ENCODE assay signal across 8 cellular contexts in genomic region chr17:39926588-39927100, GRCh38. TPM values are rescaled to one million over a fixed set of nuclear protein-coding genes. Genes with fewer than 3 reads are reported as not detected.
DNase-seq lines count a peak whose midpoint lies in the region; ATAC-seq and TF ChIP-seq lines count a peak whose summit lies in the region.

No MANE protein-coding gene starts in this region.

- TF ChIP-seq EP300 in sigmoid colon (IDR thresholded peaks at IDR 0.05), result no peak

- H3K27me3 Mint-ChIP-seq in activated naive CD8-positive, alpha-beta T cell, result no peaks in the 10 kb centered on the region

- H3K36me3 ChIP-seq in DND-41 (ENCODE audit: insufficient read depth, low read length) (peaks cover 37% of the 10 kb centered on the region), sigmoid colon (peaks cover 18 to 25% (median 21%) of the 10 kb centered on the region in 4 donors)

- peak; percentile 4 for TF ChIP-seq CTCF in DND-41 (IDR thresholded peaks at IDR 0.05; ENCODE audit: borderline replicate concordance, extremely low read depth, low read length, poor library complexity, severe bottlenecking)
- TF ChIP-seq CTCF in sigmoid colon (IDR thresholded peaks at IDR 0.05), result no peak

- 1 to 3% methylated on average over 15 of the region's 15 CpGs for WGBS in sigmoid colon, 2 donors

- H3K27ac Mint-ChIP-seq in activated naive CD8-positive, alpha-beta T cell, result peak overlapping the region; percentile 98

- H3K4me3 ChIP-seq in DND-41 (ENCODE audit: low read depth in 1 of 2, low read length in 2 of 2) (peak overlapping the region; percentile 90 to 97), sigmoid colon (peak overlapping the region; percentile 54 to 93 (median 91))

- H3K4me3 Mint-ChIP-seq in activated naive CD8-positive, alpha-beta T cell, result peak overlapping the region; percentile 95

- H4K20me1 ChIP-seq in DND-41 (ENCODE audit: insufficient read depth, low read length), result peaks cover 44% of the 10 kb centered on the region

- intact Hi-C loops in left ventricle myocardium superior (cut with micrococcal nuclease), result no loop called here
- intact Hi-C loops in sigmoid colon (cut with DNase I), result loop anchor here (5.0 kb wide), 1 partner anchor 169 kb away; no protein-coding TSS in a partner anchor

- H3K4me1 ChIP-seq in DND-41 (ENCODE audit: insufficient read depth, low read length), result peaks cover 41% of the 10 kb centered on the region
- peaks cover 0 to 46% (median 33%) of the 10 kb centered on the region in 4 donors for H3K4me1 ChIP-seq in sigmoid colon

- peaks cover 62% of the 10 kb centered on the region for H3K4me1 Mint-ChIP-seq in activated naive CD8-positive, alpha-beta T cell (ENCODE audit: low read depth)

- H2AFZ ChIP-seq in DND-41 (ENCODE audit: low read depth, low read length), result peak overlapping the region; percentile 75

- H3K27ac ChIP-seq in DND-41 (ENCODE audit: low read length) (peak overlapping the region; percentile 87), sigmoid colon (peak overlapping the region; percentile 89 to 92 (median 90))

- H3K79me2 ChIP-seq in DND-41 (ENCODE audit: insufficient read depth, low read length), result peaks cover 50% of the 10 kb centered on the region

- DNase-seq in DND-41, result peak; percentile 85
- DNase-seq in left ventricle myocardium superior, result peak; percentile 54
- DNase-seq in sigmoid colon, result peak; percentile 75

- peak overlapping the region; percentile 97 for H3K4me2 ChIP-seq in DND-41 (ENCODE audit: insufficient read depth, low read length)

- H3K9me3 Mint-ChIP-seq in activated naive CD8-positive, alpha-beta T cell (ENCODE audit: low read depth), result no peaks in the 10 kb centered on the region

- H3K27me3 ChIP-seq in DND-41 (ENCODE audit: insufficient read depth, low read length, poor library complexity), result no peaks in the 10 kb centered on the region
- H3K27me3 ChIP-seq in sigmoid colon, result no peaks in the 10 kb centered on the region

- peaks cover 4% of the 10 kb centered on the region for H3K36me3 Mint-ChIP-seq in activated naive CD8-positive, alpha-beta T cell

- ATAC-seq in DND-41 (ENCODE audit: insufficient read depth, low read depth) (peak; percentile 46), HG02763 (IDR thresholded peaks at IDR 0.05; ENCODE audit: unreplicated experiment) (peak; percentile 9), left ventricle myocardium superior (peak; percentile 4), GM18873 (IDR thresholded peaks at IDR 0.05; ENCODE audit: low FRiP score, unreplicated experiment) (no peak), HG03378 (IDR thresholded peaks at IDR 0.05; ENCODE audit: unreplicated experiment) (no peak)

- H3K9me3 ChIP-seq in DND-41 (ENCODE audit: insufficient read depth, low read length, severe bottlenecking), result no peaks in the 10 kb centered on the region
- no peaks in the 10 kb centered on the region for H3K9me3 ChIP-seq in sigmoid colon

- TF ChIP-seq POLR2A in Raji (IDR thresholded peaks at IDR 0.05; ENCODE audit: insufficient read depth, low read depth, low read length) (0 out of 2 replicates have a peak, but pooled peaks have one; percentile 21), sigmoid colon (IDR thresholded peaks at IDR 0.05) (no peak)

- H3K9ac ChIP-seq in DND-41 (ENCODE audit: low read depth, low read length), result peak overlapping the region; percentile 83

RNA-seq across cellular contexts. Expression of gene ORMDL3, which starts 0.8 kb away (rescaled TPM):
- total RNA-seq in left ventricle myocardium superior, result 35.6 TPM
- 10 to 100 TPM; 39.8 to 55.7 (median 51.8) TPM for total RNA-seq in sigmoid colon
- polyA plus RNA-seq in sigmoid colon, result 10 to 100 TPM; 39.0 to 72.9 (median 43.9) TPM

RNA-seq across cellular contexts. Expression of gene LRRC3C, which starts 0.9 kb away (rescaled TPM):
- total RNA-seq in left ventricle myocardium superior (not detected), sigmoid colon (not detected)
- polyA plus RNA-seq in sigmoid colon, result under 1 TPM in 1 of 3 donors, not detected in 2; 0.07 TPM

RNA-seq across cellular contexts. Expression of gene GSDMB, which starts 8.2 kb away (rescaled TPM):
- total RNA-seq in left ventricle myocardium superior (2.6 TPM), sigmoid colon (10 to 100 TPM in 1 of 4 donors, 1 to 10 TPM in 3; 2.0 to 22.7 (median 4.8) TPM)
- 100 to 1,000 TPM in 1 of 3 donors, 10 to 100 TPM in 2; 50.5 to 133 (median 94.8) TPM for polyA plus RNA-seq in sigmoid colon

RNA-seq across cellular contexts. Expression of gene GSDMA, which starts 36.2 kb away (rescaled TPM):
- total RNA-seq in left ventricle myocardium superior, result 0.52 TPM
- 1 to 10 TPM in 1 of 4 donors, not detected in 3; 1.3 TPM for total RNA-seq in sigmoid colon
- under 1 TPM in 2 of 3 donors, not detected in 1; 0.29 to 0.60 TPM for polyA plus RNA-seq in sigmoid colon

RNA-seq across cellular contexts. Expression of gene PSMD3, which starts 54.0 kb away (rescaled TPM):
- total RNA-seq in left ventricle myocardium superior (83.4 TPM), sigmoid colon (10 to 100 TPM; 53.2 to 71.3 (median 64.2) TPM)
- polyA plus RNA-seq in sigmoid colon, result 100 to 1,000 TPM in 1 of 3 donors, 10 to 100 TPM in 2; 57.1 to 112 (median 78.1) TPM

Comparison
In these comparisons a context has a peak if more than half of its experiments do, and no peak if none do; other contexts are left out.
1. ATAC-seq: peak in DND-41 (single experiment), HG02763 (single experiment) and left ventricle myocardium superior (single experiment); none in GM18873 (single experiment) and HG03378 (single experiment).
2. Peak in every context shown above with its lines, with median percentiles within 50 percentile points of each other: DNase-seq.